ENCODE assay signal across 8 cellular contexts in genomic region chr19:44800461-44800860, GRCh38. TPM values are rescaled to one million over a fixed set of nuclear protein-coding genes. Genes with fewer than 3 reads are reported as not detected.
DNase-seq lines count a peak whose midpoint lies in the region; ATAC-seq and TF ChIP-seq lines count a peak whose summit lies in the region.

No MANE protein-coding gene starts in this region.

- ATAC-seq in HG03342 (IDR thresholded peaks at IDR 0.05; ENCODE audit: unreplicated experiment) (peak; percentile 64), GM21576 (IDR thresholded peaks at IDR 0.05; ENCODE audit: unreplicated experiment) (no peak)

- no peak overlapping the region for H3K4me3 ChIP-seq in GM12864 (ENCODE audit: low read depth, low read length)

- DNase-seq in GM12864 (ENCODE audit: low read depth) (peak; percentile 44), NCI-H748 treated with DMSO at 0.1 percent for 48 hours (lab: John Stamatoyannopoulos, UW) (peak; percentile 60), dermis microvascular lymphatic vessel endothelial cell (ENCODE audit: low read depth in 2 of 2) (peak; percentile 53 to 69), lung microvascular endothelial cell (ENCODE audit: low read depth in 2 of 2) (peak; percentile 67 to 85)
- DNase-seq in activated CD4-positive, alpha-beta T cell treated with anti-CD3 and anti-CD28 coated beads, Interleukin-2, amount 50 U/mL, for 48 hours, result peak; percentile 89 to 90
- DNase-seq in stimulated activated CD8-positive, alpha-beta memory T cell treated with anti-CD3 and anti-CD28 coated beads, Interleukin-2, amount 100 ng/mL, for 1 hour (ENCODE audit: low read depth in 2 of 2), result peak; percentile 64 to 66

- TF ChIP-seq CTCF in GM12864 (IDR thresholded peaks at IDR 0.05; ENCODE audit: low read depth, low read length, missing control alignments), result peak; percentile 97

RNA-seq across cellular contexts. Expression of gene BCAM, which starts 8.4 kb away (rescaled TPM):
- total RNA-seq in dermis microvascular lymphatic vessel endothelial cell, result 14.9 and 40.6 TPM in 2 replicates
- total RNA-seq in lung microvascular endothelial cell, result 11.8 and 34.3 TPM in 2 replicates

RNA-seq across cellular contexts. Expression of gene CBLC, which starts 22.8 kb away (rescaled TPM):
- total RNA-seq in dermis microvascular lymphatic vessel endothelial cell, result 0.13 TPM in 1 of 2 replicates, not detected in the other
- not detected in 2 replicates for total RNA-seq in lung microvascular endothelial cell

RNA-seq across cellular contexts. Expression of gene NECTIN2, which starts 45.6 kb away (rescaled TPM):
- 75.6 and 127 TPM in 2 replicates for total RNA-seq in dermis microvascular lymphatic vessel endothelial cell
- total RNA-seq in lung microvascular endothelial cell, result 85.4 and 118 TPM in 2 replicates

RNA-seq across cellular contexts. Expression of gene BCL3, which starts 52.0 kb away (rescaled TPM):
- 1.4 and 3.8 TPM in 2 replicates for total RNA-seq in dermis microvascular lymphatic vessel endothelial cell
- 0.99 and 2.0 TPM in 2 replicates for total RNA-seq in lung microvascular endothelial cell
